19 cellular contexts compared by ENCODE assay signal in genomic region chr4:107130157-107130556, GRCh38.
"Had no signal": no experiment of that assay in that cellular context is flagged by ENCODE, and none has a peak within 500 bp of the region (broad histone marks: within the 10 kb centered on the region; RNA-seq: fewer than 3 reads in every experiment).

No MANE protein-coding gene starts in this region.

- H3K4me1 Mint-ChIP-seq: activated naive CD4-positive, alpha-beta T cell treated with anti-CD3 and anti-CD28 coated beads, Interleukin-2, amount 50 U/mL, for 24 hours had no signal

- H3K27me3 ChIP-seq: body of pancreas, foreskin keratinocyte had no signal

- H3K4me3 ChIP-seq: body of pancreas, left ventricle myocardium inferior had no signal

- H3K27me3 Mint-ChIP-seq: activated naive CD4-positive, alpha-beta T cell treated with anti-CD3 and anti-CD28 coated beads, Interleukin-2, amount 50 U/mL, for 24 hours; dendritic cell treated with granulocyte-macrophage colony-stimulating factor and Interleukin-4, amounts not matched to agents 40 ng/mL and 50 ng/mL, for 4 days; progenitor cell of endocrine pancreas had no signal

- DNase-seq: activated CD4-positive, alpha-beta T cell treated with anti-CD3 and anti-CD28 coated beads, Interleukin-2, amount 50 U/mL, for 4 hours; activated CD4-positive, CD25-positive, alpha-beta regulatory T cell treated with anti-CD3 and anti-CD28 coated beads, Interleukin-2, amount 50 U/mL, for 72 hours; activated effector memory CD4-positive, alpha-beta T cell treated with Interleukin-2 at 50 U/mL for 16 hours; activated T-cell treated with anti-CD3 and anti-CD28 coated beads, Interleukin-2, amount 50 U/mL, for 1 hour; body of pancreas; head of caudate nucleus; left ventricle myocardium inferior; mesendoderm; stimulated activated CD4-positive, alpha-beta T cell treated with anti-CD3 and anti-CD28 coated beads, Interleukin-4, amount 100 ng/mL, for 1 hour; stimulated activated CD8-positive, alpha-beta memory T cell treated with anti-CD3 and anti-CD28 coated beads, Interleukin-4, amount 100 ng/mL, for 48 hours; SW 1271 had no signal

- H3K4me3 Mint-ChIP-seq: activated naive CD4-positive, alpha-beta T cell treated with anti-CD3 and anti-CD28 coated beads, Interleukin-2, amount 50 U/mL, for 24 hours; dendritic cell treated with granulocyte-macrophage colony-stimulating factor and Interleukin-4, amounts not matched to agents 40 ng/mL and 50 ng/mL, for 4 days; stimulated activated naive CD8-positive, alpha-beta T cell treated with anti-CD3 and anti-CD28 coated beads, Interleukin-15, Interleukin-2, amounts not matched to agents 100 ng/mL and 50 ng/mL, for 24 hours; T-helper 2 cell treated with Interferon-gamma antibody and Interleukin-4, amounts not matched to agents 5 μg/mL and 100 μg/mL, for 36 hours had no signal

- H3K27ac Mint-ChIP-seq: activated naive CD4-positive, alpha-beta T cell treated with anti-CD3 and anti-CD28 coated beads, Interleukin-2, amount 50 U/mL, for 24 hours; dendritic cell treated with granulocyte-macrophage colony-stimulating factor and Interleukin-4, amounts not matched to agents 40 ng/mL and 50 ng/mL, for 4 days; progenitor cell of endocrine pancreas; stimulated activated naive CD8-positive, alpha-beta T cell treated with anti-CD3 and anti-CD28 coated beads, Interleukin-15, Interleukin-2, amounts not matched to agents 100 ng/mL and 50 ng/mL, for 24 hours; T-helper 2 cell treated with Interferon-gamma antibody and Interleukin-4, amounts not matched to agents 5 μg/mL and 100 μg/mL, for 36 hours had no signal

- H3K9me3 ChIP-seq: body of pancreas, left ventricle myocardium inferior had no signal

- H3K4me1 ChIP-seq: body of pancreas, left ventricle myocardium inferior had no signal

- ATAC-seq: body of pancreas, esophagus mucosa, foreskin keratinocyte, sciatic nerve had no signal

- H3K36me3 Mint-ChIP-seq: activated naive CD4-positive, alpha-beta T cell treated with anti-CD3 and anti-CD28 coated beads, Interleukin-2, amount 50 U/mL, for 24 hours had no signal

- H3K9me3 Mint-ChIP-seq: activated naive CD4-positive, alpha-beta T cell treated with anti-CD3 and anti-CD28 coated beads, Interleukin-2, amount 50 U/mL, for 24 hours; dendritic cell treated with granulocyte-macrophage colony-stimulating factor and Interleukin-4, amounts not matched to agents 40 ng/mL and 50 ng/mL, for 4 days; stimulated activated naive CD8-positive, alpha-beta T cell treated with anti-CD3 and anti-CD28 coated beads, Interleukin-15, Interleukin-2, amounts not matched to agents 100 ng/mL and 50 ng/mL, for 24 hours; T-helper 2 cell treated with Interferon-gamma antibody and Interleukin-4, amounts not matched to agents 5 μg/mL and 100 μg/mL, for 36 hours had no signal

- H3K36me3 ChIP-seq: left ventricle myocardium inferior had no signal

- H3K27ac ChIP-seq: body of pancreas, foreskin keratinocyte, left ventricle myocardium inferior had no signal
